1 cellular context compared by ENCODE assay signal in the genomic region with DNA sequence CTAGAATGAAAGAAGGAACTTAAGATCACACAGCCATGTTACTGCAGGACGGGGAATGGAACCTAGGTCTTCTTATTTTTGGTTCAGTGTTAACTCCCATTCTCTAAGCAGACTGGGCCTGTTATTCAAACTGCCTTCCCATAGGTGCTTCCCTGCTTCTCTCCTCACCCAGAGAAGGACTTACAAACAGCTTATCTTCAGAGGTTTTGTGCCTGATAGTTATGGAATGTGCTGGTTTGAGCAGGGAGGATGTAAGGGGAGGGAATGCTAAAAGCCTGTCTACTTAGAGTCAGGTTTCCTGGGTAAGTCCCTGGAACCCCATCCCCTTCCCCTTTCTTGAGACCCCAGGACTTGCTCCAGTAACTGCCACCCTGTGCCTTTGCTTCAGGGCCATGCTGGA.
TF ChIP-seq lines count a peak whose summit lies in the region.

No MANE protein-coding gene starts in this region.

TF ChIP-seq in GM12878, 131 proteins besides CTCF, POLR2A, EP300 and RAD21:
- TF ChIP-seq POLR2AphosphoS5 (IDR thresholded peaks at IDR 0.05; ENCODE audit: low read length) (0 out of 2 replicates have a peak, but pooled peaks have one; percentile 37), CREM (IDR thresholded peaks at IDR 0.05; ENCODE audit: low read depth) (no peak)
